19 cellular contexts compared by ENCODE assay signal in the genomic region with DNA sequence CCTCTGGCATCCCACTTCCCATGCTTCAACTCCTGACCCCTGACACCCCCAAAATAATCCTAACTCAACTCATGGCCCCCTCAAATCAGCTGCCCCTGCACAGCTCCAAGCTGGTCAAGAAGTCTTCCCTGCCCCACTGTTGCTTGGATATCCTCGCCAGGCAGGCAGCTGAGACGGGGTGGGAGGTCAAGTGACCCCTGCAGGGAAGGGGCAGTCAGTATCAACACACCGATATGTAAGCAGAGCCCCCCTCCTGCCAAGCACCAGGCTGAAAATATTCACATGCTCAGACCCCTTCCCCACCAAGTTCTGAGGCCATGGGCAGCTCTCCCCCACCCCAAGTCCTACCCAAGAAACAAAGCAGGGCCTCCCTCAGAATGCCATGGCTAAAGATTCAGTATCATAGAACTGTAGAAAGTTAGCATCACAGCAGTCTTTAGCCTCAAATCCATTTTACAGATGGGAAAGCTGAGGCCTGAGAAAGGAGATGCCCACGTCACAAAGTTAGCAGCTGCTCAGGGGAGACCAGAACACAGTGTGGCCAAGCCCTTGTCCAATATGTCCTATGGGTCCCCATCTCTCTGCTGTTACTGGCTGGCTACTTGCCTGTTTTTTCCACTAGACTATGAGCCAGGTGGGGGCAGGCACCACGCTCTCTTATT.
A peak's percentile ranks its signal among the peaks of the same experiment; 100 is the strongest.
DNase-seq lines count a peak whose midpoint lies in the region; ATAC-seq, FAIRE-seq and TF ChIP-seq lines count a peak whose summit lies in the region.
"Had no signal": no experiment of that assay in that cellular context is flagged by ENCODE, and none has a peak within 500 bp of the region (broad histone marks: within the 10 kb centered on the region; RNA-seq: fewer than 3 reads in every experiment).

No MANE protein-coding gene starts in this region.

- H2AFZ ChIP-seq in Karpas-422 (ENCODE audit: low read length), result no peak overlapping the region
- no peak overlapping the region for H2AFZ ChIP-seq in H1 (ENCODE audit: low read length)
- no peak overlapping the region for H2AFZ ChIP-seq in neuronal stem cell (ENCODE audit: low read length)

- H3K18ac ChIP-seq in H1 (ENCODE audit: extremely low read depth, low read length) (no peak overlapping the region), neuronal stem cell (ENCODE audit: low read length) (peak overlapping the region; percentile 5)

- 62% methylated on average over 5 of the region's 5 CpGs; no CpG with 5 or more reads in 1 of the 2 experiments for WGBS in H1 (ENCODE audit: extremely low coverage in 1 of 2, insufficient coverage in 1 of 2, insufficient read length in 1 of 2, insufficient replicate concordance in 2 of 2, low coverage in 1 of 2, low lambda C conversion rate in 2 of 2, missing lambda C conversion rate in 1 of 2), 2 experiments
- no CpG with 5 or more reads among the region's 5 CpGs for WGBS in neuronal stem cell (ENCODE audit: extremely low coverage in 2 of 2, insufficient read length in 2 of 2, insufficient replicate concordance in 1 of 2), 2 donors
- WGBS in gastroesophageal sphincter (ENCODE audit: low coverage in 1 of 2), 2 donors, result 86 to 100% methylated on average over 1 of the region's 5 CpGs
- WGBS in spleen, 5 donors, result 75 to 89% (median 87%) methylated on average over 5 of the region's 5 CpGs

- H2BK20ac ChIP-seq in H1 (ENCODE audit: low read length), result no peak overlapping the region

- H2AK5ac ChIP-seq in H1 (ENCODE audit: low read depth, low read length), result no peak overlapping the region
- H2AK5ac ChIP-seq in neuronal stem cell (ENCODE audit: low read depth, low read length), result no peak overlapping the region

- H3K4me2 ChIP-seq in BLaER1 treated with 17β-estradiol and CSF1 and Interleukin-3, amounts not matched to agents 10 nM and 100 nM, result peak overlapping the region; percentile 80 to 98 (median 93)
- H3K4me2 ChIP-seq in Karpas-422 (ENCODE audit: low read depth, low read length, poor library complexity, severe bottlenecking), result no peak overlapping the region
- H3K4me2 ChIP-seq in H1 (ENCODE audit: insufficient read depth in 1 of 2, low read depth in 2 of 2, low read length in 2 of 2), result peak overlapping the region; percentile 20 to 34; a peak in 2 of 4 replicates
- no peak overlapping the region for H3K4me2 ChIP-seq in neuronal stem cell (ENCODE audit: insufficient read depth, low read length, poor library complexity, severe bottlenecking)

- ATAC-seq in GM21515 (IDR thresholded peaks at IDR 0.05; ENCODE audit: unreplicated experiment) (no peak), gastroesophageal sphincter (no peak)
- ATAC-seq: left ventricle myocardium superior, WTC11 had no signal

- TF ChIP-seq RAD21 in H1 (IDR thresholded peaks at IDR 0.05 in 1 of 2, conservative IDR thresholded peaks at IDR 0.05 in 1 of 2; ENCODE audit: low read depth in 2 of 2, low read length in 2 of 2), result no peak

- no peaks in the 10 kb centered on the region for H3K9me2 ChIP-seq in Karpas-422 (replicated peaks; ENCODE audit: insufficient read depth, low read length)

- no peak for DNase-seq in Karpas-422
- no peak for DNase-seq in H1 (ENCODE audit: low read depth in 1 of 2, low spot score in 2 of 2)
- no peak for DNase-seq in neuronal stem cell (ENCODE audit: low spot score)
- no peak for DNase-seq in spleen
- no peak for DNase-seq in cerebellar cortex (ENCODE audit: low spot score)
- DNase-seq: activated naive CD4-positive, alpha-beta T cell; activated T-cell treated with anti-CD3 and anti-CD28 coated beads for 4 hours; amniotic stem cell; DMS 273 treated with DMSO at 0.1 percent for 48 hours; KG1; NCI-H526 treated with DMSO at 0.1 percent for 48 hours; stomach; transverse colon had no signal

- H3K79me1 ChIP-seq in H1 (ENCODE audit: low read depth, low read length) (no peaks in the 10 kb centered on the region), neuronal stem cell (ENCODE audit: low read depth, low read length) (no peaks in the 10 kb centered on the region)

- H3K36me3 ChIP-seq in BLaER1 treated with 17β-estradiol and CSF1 and Interleukin-3, amounts not matched to agents 10 nM and 100 nM, result no peaks in the 10 kb centered on the region
- H3K36me3 ChIP-seq in Karpas-422 (ENCODE audit: insufficient read depth, low read length) (no peaks in the 10 kb centered on the region), H1 (ENCODE audit: control insufficient read depth in 2 of 4, insufficient read depth in 4 of 4, low read length in 3 of 4) (no peaks in the 10 kb centered on the region), neuronal stem cell (replicated peaks in 1 of 2; ENCODE audit: control insufficient read depth in 2 of 2, insufficient read depth in 2 of 2, low read length in 2 of 2) (no peaks in the 10 kb centered on the region), gastroesophageal sphincter (no peaks in the 10 kb centered on the region), spleen (no peaks in the 10 kb centered on the region)
- H3K36me3 ChIP-seq: stomach, transverse colon had no signal

- H3K79me2 ChIP-seq in Karpas-422 (ENCODE audit: low read length) (no peaks in the 10 kb centered on the region), H1 (ENCODE audit: control insufficient read depth in 1 of 2, insufficient read depth in 2 of 2, low read length in 2 of 2) (no peaks in the 10 kb centered on the region)

- no peak overlapping the region for H4K91ac ChIP-seq in H1 (replicated peaks; ENCODE audit: insufficient read length, low read length)
- H4K91ac ChIP-seq in neuronal stem cell (ENCODE audit: low read depth, low read length, poor library complexity), result no peak overlapping the region

- TF ChIP-seq EP300 in H1 (IDR thresholded peaks at IDR 0.05; ENCODE audit: borderline replicate concordance in 1 of 2, low read depth in 2 of 2, low read length in 2 of 2) (no peak), gastroesophageal sphincter (IDR thresholded peaks at IDR 0.05) (no peak)

- intact Hi-C loops in spleen (cut with DNase I; ENCODE audit: low total_unique reads), result loop anchor here (10.0 kb wide), 1 partner anchor 90 kb away; a partner anchor contains a TSS

- H2BK5ac ChIP-seq in H1 (ENCODE audit: low read depth, low read length) (no peak overlapping the region), neuronal stem cell (ENCODE audit: low read length) (no peak overlapping the region)

- H3K23me2 ChIP-seq in H1 (ENCODE audit: low read depth, low read length), result peaks cover 7% of the 10 kb centered on the region; the same call in 1 of the 2 replicates

- H3K56ac ChIP-seq in H1 (replicated peaks; ENCODE audit: insufficient read length, low read depth, low read length), result no peak overlapping the region

- no peak overlapping the region for H3K4me3 ChIP-seq in BLaER1 treated with 17β-estradiol and CSF1 and Interleukin-3, amounts not matched to agents 10 nM and 100 nM
- H3K4me3 ChIP-seq in Karpas-422 (ENCODE audit: low read length), result no peak overlapping the region
- H3K4me3 ChIP-seq in H1 (ENCODE audit: extremely low read depth in 1 of 4, insufficient read depth in 2 of 4, low read depth in 3 of 4, low read length in 4 of 4), result 0 out of 8 replicates have a peak overlapping the region, but pooled peaks of 1 of the 4 experiments have one; percentile 17
- H3K4me3 ChIP-seq in neuronal stem cell (ENCODE audit: low read length in 2 of 2), result no peak overlapping the region
- H3K4me3 ChIP-seq in gastroesophageal sphincter, result no peak overlapping the region
- H3K4me3 ChIP-seq in spleen, result no peak overlapping the region
- H3K4me3 ChIP-seq: stomach, transverse colon had no signal

- CTCF ChIA-PET in H1 (lab: Charles Lee; ENCODE audit: partially characterized antibody), result interaction anchor here (0.7 to 3.3 kb wide), 11 partner anchors 12 to 150 kb away, joined by 3 to 13 read pairs (median 4); no protein-coding TSS in a partner anchor

- no peak overlapping the region for H4K5ac ChIP-seq in H1 (ENCODE audit: insufficient read length, low read depth, low read length)

- no peak overlapping the region for H3K23ac ChIP-seq in H1 (ENCODE audit: insufficient read length)
- H3K23ac ChIP-seq in neuronal stem cell (ENCODE audit: low read depth, low read length, poor library complexity), result no peak overlapping the region

- peaks cover 0 to 11% (median 4%) of the 10 kb centered on the region in 11 experiments; a peak in 9 of 22 replicates for H3K9me3 ChIP-seq in BLaER1 treated with 17β-estradiol and CSF1 and Interleukin-3, amounts not matched to agents 10 nM and 100 nM (replicated peaks in 1 of 11)
- no peaks in the 10 kb centered on the region for H3K9me3 ChIP-seq in Karpas-422 (ENCODE audit: low read length)
- H3K9me3 ChIP-seq in H1 (ENCODE audit: insufficient read depth in 2 of 2, low read depth in 1 of 2, low read length in 1 of 2), result no peaks in the 10 kb centered on the region
- H3K9me3 ChIP-seq in neuronal stem cell (replicated peaks in 1 of 2; ENCODE audit: control insufficient read depth in 2 of 2, insufficient read depth in 1 of 2, low read depth in 1 of 2, low read length in 2 of 2), result peaks cover 0 to 10% of the 10 kb centered on the region in 2 donors
- H3K9me3 ChIP-seq in gastroesophageal sphincter, result no peaks in the 10 kb centered on the region
- H3K9me3 ChIP-seq in spleen, result no peaks in the 10 kb centered on the region
- H3K9me3 ChIP-seq: stomach, transverse colon had no signal

- peak overlapping the region in 2 of 11 experiments; percentile 15 to 24; a peak in 1 of 22 replicates for H3K9ac ChIP-seq in BLaER1 treated with 17β-estradiol and CSF1 and Interleukin-3, amounts not matched to agents 10 nM and 100 nM
- H3K9ac ChIP-seq in Karpas-422 (ENCODE audit: low read length) (no peak overlapping the region), H1 (replicated peaks in 1 of 4; ENCODE audit: extremely low read depth in 1 of 4, low read depth in 3 of 4, low read length in 3 of 4) (no peak overlapping the region; a peak in 1 of 7 replicates), neuronal stem cell (ENCODE audit: low read depth, low read length, poor library complexity) (no peak overlapping the region)

- H4K20me1 ChIP-seq in BLaER1 treated with 17β-estradiol and CSF1 and Interleukin-3, amounts not matched to agents 10 nM and 100 nM, result peaks cover 0 to 10% (median 0%) of the 10 kb centered on the region in 11 experiments; a peak in 2 of 22 replicates
- H4K20me1 ChIP-seq in Karpas-422 (ENCODE audit: insufficient read depth, low read depth, low read length), result no peaks in the 10 kb centered on the region
- H4K20me1 ChIP-seq in H1 (replicated peaks in 1 of 2; ENCODE audit: control insufficient read depth in 1 of 2, insufficient read depth in 2 of 2, low read length in 2 of 2), result no peaks in the 10 kb centered on the region

- FAIRE-seq in H1 (lab: Jason Lieb, UNC), result no peak
- FAIRE-seq: bronchial epithelial cell had no signal

- POLR2A ChIA-PET in H1 (lab: Charles Lee; ENCODE audit: partially characterized antibody), result interaction anchor here (1.0 kb wide), 1 partner anchor 12 kb away, joined by 3 read pairs; no protein-coding TSS in a partner anchor

- no peak overlapping the region for H3K4ac ChIP-seq in H1 (replicated peaks; ENCODE audit: insufficient read length, low read depth, low read length)
- H3K4ac ChIP-seq in neuronal stem cell (ENCODE audit: low read length), result no peak overlapping the region

- H2BK15ac ChIP-seq in H1 (ENCODE audit: low read length) (peak overlapping the region; percentile 63; the same call in 1 of the 2 replicates), neuronal stem cell (ENCODE audit: low read length) (no peak overlapping the region)

- TF ChIP-seq POLR2A in H1 (IDR thresholded peaks at IDR 0.05; ENCODE audit: control extremely low read depth in 1 of 2, low read depth in 2 of 2, low read length in 2 of 2) (no peak), gastroesophageal sphincter (IDR thresholded peaks at IDR 0.05) (no peak), spleen (IDR thresholded peaks at IDR 0.05) (no peak)

- H2BK12ac ChIP-seq in H1 (ENCODE audit: low read depth, low read length), result 0 out of 2 replicates have a peak overlapping the region, but pooled peaks have one; percentile 43
- H2BK12ac ChIP-seq in neuronal stem cell (ENCODE audit: low read length), result no peak overlapping the region

- peaks cover 0 to 22% (median 7%) of the 10 kb centered on the region in 11 experiments; a peak in 10 of 22 replicates for H3K27me3 ChIP-seq in BLaER1 treated with 17β-estradiol and CSF1 and Interleukin-3, amounts not matched to agents 10 nM and 100 nM
- H3K27me3 ChIP-seq in Karpas-422 (ENCODE audit: low read length), result no peaks in the 10 kb centered on the region
- peaks cover 0 to 8% (median 5%) of the 10 kb centered on the region in 4 experiments; a peak in 5 of 7 replicates for H3K27me3 ChIP-seq in H1 (replicated peaks in 1 of 4; ENCODE audit: control insufficient read depth in 3 of 4, extremely low read depth in 1 of 4, insufficient read depth in 3 of 4, low read length in 3 of 4)
- H3K27me3 ChIP-seq in neuronal stem cell (ENCODE audit: control insufficient read depth in 3 of 3, insufficient read depth in 3 of 3, low read depth in 1 of 3, low read length in 3 of 3), result peaks cover 0 to 4% (median 0%) of the 10 kb centered on the region in 3 experiments
- no peaks in the 10 kb centered on the region for H3K27me3 ChIP-seq in gastroesophageal sphincter
- no peaks in the 10 kb centered on the region for H3K27me3 ChIP-seq in spleen (replicated peaks in 1 of 7)
- H3K27me3 ChIP-seq: stomach, transverse colon had no signal

- H3K27ac ChIP-seq in BLaER1 treated with 17β-estradiol and CSF1 and Interleukin-3, amounts not matched to agents 10 nM and 100 nM, result peak overlapping the region in 2 of 11 experiments; percentile 83 to 86; a peak in 3 of 22 replicates
- peak overlapping the region; percentile 96; the same call in 1 of the 2 replicates for H3K27ac ChIP-seq in Karpas-422 (ENCODE audit: low read length)
- no peak overlapping the region for H3K27ac ChIP-seq in H1 (ENCODE audit: low read depth, low read length)
- H3K27ac ChIP-seq in neuronal stem cell (replicated peaks; ENCODE audit: low read length), result no peak overlapping the region
- H3K27ac ChIP-seq in gastroesophageal sphincter, result peak overlapping the region in 1 of 4 donors; percentile 26
- H3K27ac ChIP-seq in spleen, result peak overlapping the region in 3 of 8 donors; percentile 29 to 86 (median 85)

- no peak overlapping the region for H2BK120ac ChIP-seq in H1 (replicated peaks; ENCODE audit: low read depth, low read length)
- no peak overlapping the region for H2BK120ac ChIP-seq in neuronal stem cell (ENCODE audit: low read depth, low read length)

- H4K8ac ChIP-seq in H1 (ENCODE audit: extremely low read depth, insufficient read depth, low read length) (no peak overlapping the region), neuronal stem cell (ENCODE audit: low read depth, low read length) (no peak overlapping the region)

- no peak overlapping the region for H3K14ac ChIP-seq in H1 (ENCODE audit: insufficient read length)
- H3K14ac ChIP-seq in neuronal stem cell (ENCODE audit: low read length), result no peak overlapping the region

- peaks cover 84 to 99% (median 89%) of the 10 kb centered on the region in 10 experiments for H3K4me1 ChIP-seq in BLaER1 treated with 17β-estradiol and CSF1 and Interleukin-3, amounts not matched to agents 10 nM and 100 nM
- H3K4me1 ChIP-seq in Karpas-422 (ENCODE audit: low read length) (peaks cover 100% of the 10 kb centered on the region), H1 (replicated peaks in 1 of 4; ENCODE audit: control insufficient read depth in 3 of 4, insufficient read depth in 4 of 4, low read length in 3 of 4) (peaks cover 15 to 40% (median 28%) of the 10 kb centered on the region in 4 experiments), neuronal stem cell (ENCODE audit: control insufficient read depth in 2 of 2, insufficient read depth in 1 of 2, low read depth in 1 of 2, low read length in 2 of 2) (peaks cover 19 to 24% of the 10 kb centered on the region in 2 donors), gastroesophageal sphincter (peaks cover 0 to 61% (median 33%) of the 10 kb centered on the region in 3 donors), spleen (peaks cover 59 to 99% (median 96%) of the 10 kb centered on the region in 6 donors)

- no peak for TF ChIP-seq CTCF in H1 (IDR thresholded peaks at IDR 0.05; ENCODE audit: control extremely low read depth in 1 of 3, insufficient read depth in 1 of 3, low read depth in 1 of 3, low read length in 3 of 3)
- TF ChIP-seq CTCF in gastroesophageal sphincter (IDR thresholded peaks at IDR 0.05), result no peak
- no peak for TF ChIP-seq CTCF in spleen (IDR thresholded peaks at IDR 0.05 in 8 of 11, conservative IDR thresholded peaks at IDR 0.05 in 3 of 11)

Comparison
In these comparisons a context has a peak if more than half of its experiments do, and no peak if none do; other contexts are left out.
1. H3K4me2 ChIP-seq: peak in BLaER1 treated with 17β-estradiol and CSF1 and Interleukin-3, amounts not matched to agents 10 nM and 100 nM (11 of 11) and H1 (2 of 2); none in Karpas-422 (single experiment) and neuronal stem cell (single experiment).